8 cellular contexts compared by ENCODE assay signal in the genomic region with DNA sequence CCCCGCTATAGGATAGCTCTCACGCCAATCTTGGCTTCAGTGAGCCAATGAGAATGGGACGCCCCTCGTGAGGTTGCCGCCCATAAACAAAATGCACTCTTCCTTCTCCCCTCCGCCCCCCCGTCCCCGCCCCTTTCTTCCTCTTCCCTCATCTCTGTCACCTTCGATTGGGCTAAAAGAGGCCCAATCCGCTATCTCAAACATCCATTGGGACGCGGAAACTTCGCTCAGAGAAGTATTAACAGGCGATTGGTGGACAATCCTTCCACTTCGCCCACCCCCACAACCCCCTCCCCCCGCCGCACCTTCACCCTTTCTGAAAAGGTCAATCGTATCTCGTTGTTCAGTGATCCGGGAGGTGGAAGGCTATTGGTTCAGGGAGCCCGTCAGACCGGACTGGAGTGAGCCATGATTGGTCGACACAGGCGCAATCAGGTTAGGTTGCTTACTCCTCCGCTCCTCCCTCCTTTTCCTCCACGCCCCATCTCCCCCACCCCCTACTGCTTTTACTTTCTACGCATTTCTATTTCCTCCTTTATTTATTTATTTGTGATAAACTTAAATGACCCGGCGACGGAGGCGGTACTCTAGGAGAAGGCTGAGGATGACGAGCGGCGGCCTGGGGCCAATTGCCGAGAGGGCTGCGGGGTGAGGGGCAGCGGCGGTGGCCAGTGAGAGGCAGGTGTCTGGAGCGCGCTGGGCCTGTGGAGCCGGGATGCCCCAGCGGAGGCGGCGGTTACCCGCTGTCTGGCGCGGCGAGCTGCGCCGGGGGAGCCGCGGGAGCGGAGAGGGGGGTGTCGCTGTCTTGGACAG. TPM values are rescaled to one million over a fixed set of nuclear protein-coding genes. Genes with fewer than 3 reads are reported as not detected.
DNase-seq lines count a peak whose midpoint lies in the region; ATAC-seq and TF ChIP-seq lines count a peak whose summit lies in the region.

No MANE protein-coding gene starts in this region.

- intact Hi-C loops in left ventricle myocardium inferior (cut with micrococcal nuclease): loop anchor here (10.0 kb wide), 1 partner anchor 53 kb away; no protein-coding TSS in a partner anchor
- intact Hi-C loops in posterior vena cava (cut with DNase I): no loop called here
- intact Hi-C loops in upper lobe of right lung (cut with DNase I): no loop called here

- DNase-seq in NCI-H146 treated with DMSO at 0.1 percent for 48 hours (lab: John Stamatoyannopoulos, UW; ENCODE audit: unreplicated experiment) (peak; percentile 100), T-helper 17 cell (peak; percentile 84 to 96 (median 93)), left ventricle myocardium inferior (peak; percentile 98), posterior vena cava (ENCODE audit: low spot score) (peak; percentile 99), upper lobe of right lung (peak; percentile 99)

- H3K27me3 Mint-ChIP-seq in T-helper 17 cell: no peaks in the 10 kb centered on the region

- TF ChIP-seq POLR2A in GM15510 (IDR thresholded peaks at IDR 0.05; ENCODE audit: borderline replicate concordance, extremely low read depth, insufficient read length): peak; percentile 53

- peak overlapping the region; percentile 98 for H3K27ac Mint-ChIP-seq in T-helper 17 cell

- peak overlapping the region; percentile 98 for H3K4me3 Mint-ChIP-seq in T-helper 17 cell

- H3K4me3 ChIP-seq in left ventricle myocardium inferior: peak overlapping the region; percentile 86
- H3K4me3 ChIP-seq in upper lobe of right lung: peak overlapping the region; percentile 84

- no peaks in the 10 kb centered on the region for H3K36me3 Mint-ChIP-seq in T-helper 17 cell (ENCODE audit: low read depth)

- H3K36me3 ChIP-seq in left ventricle myocardium inferior: no peaks in the 10 kb centered on the region
- H3K36me3 ChIP-seq in upper lobe of right lung: no peaks in the 10 kb centered on the region

- H3K9me3 ChIP-seq in T-helper 17 cell (ENCODE audit: control insufficient read depth, low read length, poor library complexity, severe bottlenecking) (no peaks in the 10 kb centered on the region), left ventricle myocardium inferior (replicated peaks) (no peaks in the 10 kb centered on the region), upper lobe of right lung (no peaks in the 10 kb centered on the region)

- ATAC-seq in HG02884 (IDR thresholded peaks at IDR 0.05; ENCODE audit: unreplicated experiment): peak; percentile 76
- peak; percentile 78 for ATAC-seq in T-helper 17 cell
- ATAC-seq in upper lobe of right lung: peak; percentile 91

- H3K27ac ChIP-seq in angular gyrus (ENCODE audit: low read depth, low read length) (peak overlapping the region; percentile 95), left ventricle myocardium inferior (replicated peaks) (peak overlapping the region; percentile 98), upper lobe of right lung (peak overlapping the region; percentile 97)

- H3K27me3 ChIP-seq in left ventricle myocardium inferior (ENCODE audit: low read depth) (no peaks in the 10 kb centered on the region), upper lobe of right lung (no peaks in the 10 kb centered on the region)

- H3K4me1 Mint-ChIP-seq in T-helper 17 cell: peaks cover 18% of the 10 kb centered on the region

- TF ChIP-seq CTCF in left ventricle myocardium inferior (IDR thresholded peaks at IDR 0.05; ENCODE audit: borderline replicate concordance) (peak; percentile 14), upper lobe of right lung (IDR thresholded peaks at IDR 0.05) (no peak)

- H3K4me1 ChIP-seq in left ventricle myocardium inferior: peaks cover 37% of the 10 kb centered on the region
- peaks cover 6% of the 10 kb centered on the region for H3K4me1 ChIP-seq in upper lobe of right lung

RNA-seq across cellular contexts. Expression of gene ZBTB20, which starts 0.4 kb away (rescaled TPM):
- total RNA-seq in T-helper 17 cell (10 to 100 TPM; 55.3 to 61.2 TPM), left ventricle myocardium inferior (62.0 TPM), posterior vena cava (10 to 100 TPM; 75.7 to 91.2 TPM), upper lobe of right lung (61.0 TPM)

Comparison
In these comparisons a context has a peak if more than half of its experiments do, and no peak if none do; other contexts are left out.
1. Peak in every context shown above with its lines: DNase-seq, ATAC-seq, H3K4me3 ChIP-seq and H3K27ac ChIP-seq.